In genomic region chr15:94582368-94582767, GRCh38 we compare ENCODE assay signal across 9 cellular contexts.
DNase-seq lines count a peak whose midpoint lies in the region; ATAC-seq, FAIRE-seq and TF ChIP-seq lines count a peak whose summit lies in the region.
"Had no signal": no experiment of that assay in that cellular context is flagged by ENCODE, and none has a peak within 500 bp of the region (broad histone marks: within the 10 kb centered on the region; RNA-seq: fewer than 3 reads in every experiment).

No MANE protein-coding gene starts in this region.

- H3K9ac ChIP-seq in Loucy (ENCODE audit: low read depth, low read length, poor library complexity, severe bottlenecking) (no peak overlapping the region), GM12878 (ENCODE audit: control insufficient read depth, insufficient read depth, low read length) (no peak overlapping the region)

- in situ Hi-C loops in GM12878 (cut with MboI) = no loop called here

- H3K9me2 ChIP-seq in Loucy (replicated peaks; ENCODE audit: low read depth, low read length) = no peaks in the 10 kb centered on the region

- H3F3A ChIP-seq in Loucy (ENCODE audit: low read depth) = no peaks in the 10 kb centered on the region

- peaks cover 18% of the 10 kb centered on the region for H3K4me1 ChIP-seq in Loucy (ENCODE audit: insufficient read depth, low read length, poor library complexity, severe bottlenecking)
- H3K4me1 ChIP-seq in GM12878 (ENCODE audit: control insufficient read depth, insufficient read depth, low read length) = peaks cover 17% of the 10 kb centered on the region; the same call in 1 of the 2 replicates

- FAIRE-seq in GM12878 (lab: Jason Lieb, UNC) = no peak

- H3K4me2 ChIP-seq in Loucy (ENCODE audit: low read depth, low read length, poor library complexity, severe bottlenecking) (no peak overlapping the region), GM12878 (ENCODE audit: control insufficient read depth, insufficient read depth) (no peak overlapping the region)

- H3K36me3 ChIP-seq in Loucy (ENCODE audit: insufficient read depth, low read length) (no peaks in the 10 kb centered on the region), GM12878 (ENCODE audit: control insufficient read depth in 2 of 2, insufficient read depth in 2 of 2, low read length in 1 of 2) (no peaks in the 10 kb centered on the region)
- H3K36me3 ChIP-seq: thoracic aorta had no signal

- H3K27ac ChIP-seq in GM12878 (ENCODE audit: control insufficient read depth, insufficient read depth) = no peak overlapping the region
- H3K27ac ChIP-seq: thoracic aorta had no signal

- TF ChIP-seq RAD21 in GM12878 (IDR thresholded peaks at IDR 0.05; ENCODE audit: insufficient read depth, low read depth, low read length) = peak; percentile 54

- intact Hi-C loops in GM12878 (cut with micrococcal nuclease; ENCODE audit: unreplicated experiment) = loop anchor here (5.0 to 10.0 kb wide), 2 partner anchors 440 to 672 kb away; no protein-coding TSS in a partner anchor

- no TSS peak for BruUV-seq in GM12878 (replicated peaks; lab: Mats Ljungman, UMichigan)

- H2AFZ ChIP-seq in Loucy (ENCODE audit: low read length) (no peak overlapping the region), GM12878 (ENCODE audit: control insufficient read depth, low read depth, low read length) (no peak overlapping the region)

- ATAC-seq in GM21576 (IDR thresholded peaks at IDR 0.05; ENCODE audit: unreplicated experiment) = peak; percentile 36
- peak; percentile 71 for ATAC-seq in GM12878

- DNase-seq in activated CD4-positive, alpha-beta T cell treated with anti-CD3 and anti-CD28 coated beads for 48 hours = peak; percentile 44
- DNase-seq in activated CD4-positive, alpha-beta T cell treated with anti-CD3 and anti-CD28 coated beads, Interleukin-2, amount 50 U/mL, for 1 hour = no peak
- DNase-seq in GM12878 (ENCODE audit: low read depth, low spot score) (peak; percentile 9), mucosa of gallbladder (ENCODE audit: low spot score) (peak; percentile 26), SKM-1 (lab: John Stamatoyannopoulos, UW; ENCODE audit: unreplicated experiment) (no peak)
- DNase-seq in activated effector memory CD4-positive, alpha-beta T cell treated with anti-CD3 and anti-CD28 coated beads, Interleukin-2, amount 50 U/mL, for 16 hours = no peak

- SMC1A ChIA-PET in GM12878 (lab: Charles Lee; ENCODE audit: uncharacterized antibody, unreplicated experiment) = interaction anchor here (0.6 to 2.4 kb wide), 8 partner anchors 9 to 1688 kb away, joined by 3 to 11 read pairs (median 3); no protein-coding TSS in a partner anchor

- POLR2A ChIA-PET in GM12878 (lab: Charles Lee) = interaction anchor here (0.9 kb wide), 1 partner anchor 9 kb away, joined by 4 read pairs; no protein-coding TSS in a partner anchor

- peaks cover 88% of the 10 kb centered on the region for H3K27me3 ChIP-seq in Loucy (ENCODE audit: insufficient read depth, low read length, poor library complexity, severe bottlenecking)
- no peaks in the 10 kb centered on the region; a peak in 2 of 4 replicates for H3K27me3 ChIP-seq in GM12878 (replicated peaks in 1 of 2; ENCODE audit: control insufficient read depth in 2 of 2, insufficient read depth in 2 of 2, low read length in 1 of 2)

- no peak for TF ChIP-seq POLR2A in GM12878 (IDR thresholded peaks at IDR 0.05; ENCODE audit: low read depth, low read length)

- TF ChIP-seq CTCF in Loucy (conservative IDR thresholded peaks at IDR 0.05; ENCODE audit: low read length) = peak; percentile 88
- peak; percentile 43 to 65 (median 48); a peak in 4 of 6 replicates for TF ChIP-seq CTCF in GM12878 (IDR thresholded peaks at IDR 0.05 in 2 of 3, conservative IDR thresholded peaks at IDR 0.05 in 1 of 3; ENCODE audit: control insufficient read depth in 2 of 3, extremely low read depth in 1 of 3, insufficient read depth in 1 of 3, low read depth in 3 of 3, low read length in 3 of 3)

- WGBS in GM12878 (ENCODE audit: insufficient coverage, insufficient replicate concordance, low lambda C conversion rate, missing lambda C conversion rate) = 0% methylated on average over 3 of the region's 3 CpGs

- H4K20me1 ChIP-seq in Loucy (ENCODE audit: insufficient read depth, low read length, poor library complexity, severe bottlenecking) (peaks cover 7% of the 10 kb centered on the region), GM12878 (ENCODE audit: control insufficient read depth, insufficient read depth) (no peaks in the 10 kb centered on the region)

- no peaks in the 10 kb centered on the region for H3K79me2 ChIP-seq in Loucy (ENCODE audit: insufficient read depth, low read length)
- H3K79me2 ChIP-seq in GM12878 (ENCODE audit: control insufficient read depth, insufficient read depth, low read length) = no peaks in the 10 kb centered on the region

- no peak for TF ChIP-seq EP300 in GM12878 (IDR thresholded peaks at IDR 0.05; ENCODE audit: borderline replicate concordance in 1 of 2, control insufficient read depth in 1 of 2, low read depth in 2 of 2, low read length in 2 of 2)

- H3K9me3 ChIP-seq in Loucy (ENCODE audit: insufficient read depth, low read depth, low read length) (no peaks in the 10 kb centered on the region), GM12878 (replicated peaks; ENCODE audit: control insufficient read depth, insufficient read depth, low read length) (no peaks in the 10 kb centered on the region)
- H3K9me3 ChIP-seq: thoracic aorta had no signal

- H3K4me3 ChIP-seq in Loucy (ENCODE audit: low read length, poor library complexity, severe bottlenecking) = no peak overlapping the region
- H3K4me3 ChIP-seq in GM12878 = no peak overlapping the region
- H3K4me3 ChIP-seq: thoracic aorta had no signal

- RAD21 ChIA-PET in GM12878 (lab: Charles Lee; ENCODE audit: unreplicated experiment) = interaction anchor here (0.8 to 1.3 kb wide), 2 partner anchors 11 to 445 kb away, joined by 3 read pairs; no protein-coding TSS in a partner anchor

- CTCF ChIA-PET in GM12878 (lab: Yijun Ruan, JAX) = interaction anchor here (0.7 to 2.9 kb wide), 9 partner anchors 8 to 677 kb away, joined by 3 to 11 read pairs (median 4); no protein-coding TSS in a partner anchor

TF ChIP-seq in GM12878, 131 proteins besides CTCF, POLR2A, EP300 and RAD21:
- TF ChIP-seq SMC3 (IDR thresholded peaks at IDR 0.05; ENCODE audit: borderline replicate concordance, low read length) (peak; percentile 30; the same call in 1 of the 2 replicates), KLF5 (IDR thresholded peaks at IDR 0.05; ENCODE audit: partially characterized antibody) (no peak)

Comparison
In these comparisons a context has a peak if more than half of its experiments do, and no peak if none do; other contexts are left out.
1. DNase-seq: peak in activated CD4-positive, alpha-beta T cell treated with anti-CD3 and anti-CD28 coated beads for 48 hours (single experiment), GM12878 (single experiment) and mucosa of gallbladder (single experiment); none in activated CD4-positive, alpha-beta T cell treated with anti-CD3 and anti-CD28 coated beads, Interleukin-2, amount 50 U/mL, for 1 hour (single experiment), activated effector memory CD4-positive, alpha-beta T cell treated with anti-CD3 and anti-CD28 coated beads, Interleukin-2, amount 50 U/mL, for 16 hours (single experiment) and SKM-1 (single experiment).